In the genomic region with DNA sequence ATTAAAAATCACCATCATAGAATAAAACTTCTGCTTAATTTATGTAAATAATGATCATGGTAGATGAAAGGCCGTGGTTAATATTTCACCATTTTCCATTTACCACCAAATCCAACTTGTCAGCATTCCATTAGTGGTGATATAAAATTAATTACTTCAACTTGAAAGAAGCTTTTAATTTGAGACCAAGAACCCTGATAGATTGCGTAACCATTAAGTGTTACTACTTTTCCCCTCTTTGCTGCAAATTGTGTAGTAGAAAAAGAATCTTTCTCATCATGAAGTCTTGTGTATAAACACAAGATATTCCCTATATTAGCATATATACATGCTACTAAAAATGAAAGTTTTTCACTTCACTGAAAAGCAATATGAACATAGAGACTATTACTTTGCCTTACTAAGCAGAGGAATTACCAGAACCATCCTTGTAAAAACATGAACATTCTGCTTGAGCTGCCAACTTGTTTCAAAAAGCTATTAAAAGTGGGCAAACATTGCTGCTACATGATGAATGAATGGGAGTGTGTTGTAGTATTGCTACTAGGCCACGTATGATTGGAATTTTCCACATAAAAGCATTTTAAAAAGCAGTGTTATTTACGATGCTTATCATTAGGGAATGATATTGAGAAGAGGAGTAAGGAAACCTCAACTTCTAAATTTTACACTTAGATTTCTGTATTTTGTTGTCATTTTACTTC, we compare ENCODE assay signal across 20 cellular contexts.
"Had no signal": no experiment of that assay in that cellular context is flagged by ENCODE, and none has a peak within 500 bp of the region (broad histone marks: within the 10 kb centered on the region; RNA-seq: fewer than 3 reads in every experiment).

No MANE protein-coding gene starts in this region.

- ATAC-seq: activated CD8-positive, alpha-beta T cell treated with anti-CD3 and anti-CD28 coated beads for 36 hours; activated T-cell treated with anti-CD3 and anti-CD28 coated beads, Interleukin-2, amount 50 U/mL, for 4 hours; heart left ventricle; psoas muscle; T-helper 17 cell; upper lobe of right lung; WTC11 had no signal

- H3K9me3 ChIP-seq: adrenal gland, esophagus squamous epithelium, heart left ventricle, psoas muscle, thoracic aorta, upper lobe of right lung had no signal

- H3K4me3 ChIP-seq: adrenal gland, coronary artery, esophagus squamous epithelium, heart left ventricle, psoas muscle, sigmoid colon, stomach, thoracic aorta, upper lobe of right lung had no signal

- H3K27ac ChIP-seq: adrenal gland, coronary artery, esophagus squamous epithelium, heart left ventricle, psoas muscle, sigmoid colon, stomach, thoracic aorta, upper lobe of right lung had no signal

- H3K27me3 ChIP-seq: adrenal gland, esophagus squamous epithelium, heart left ventricle, sigmoid colon, stomach, upper lobe of right lung had no signal

- DNase-seq: activated CD4-positive, alpha-beta T cell treated with anti-CD3 and anti-CD28 coated beads for 48 hours; activated CD8-positive, alpha-beta T cell treated with anti-CD3 and anti-CD28 coated beads for 36 hours; activated effector memory CD4-positive, alpha-beta T cell treated with Interleukin-2 at 50 U/mL for 16 hours; activated T-cell treated with anti-CD3 and anti-CD28 coated beads, Interleukin-2, amount 50 U/mL, for 4 hours; adrenal gland; esophagus squamous epithelium; foreskin melanocyte; heart left ventricle; immature natural killer cell; mesendoderm; occipital lobe; psoas muscle; sigmoid colon; stimulated activated CD4-positive, alpha-beta T cell treated with anti-CD3 and anti-CD28 coated beads, Interleukin-1b, Interleukin-23, amount 100 ng/mL, for 48 hours; stomach; T-helper 17 cell; upper lobe of right lung had no signal

- H3K4me1 ChIP-seq: adrenal gland, psoas muscle, stomach had no signal

- H3K36me3 ChIP-seq: adrenal gland, sigmoid colon, thoracic aorta had no signal
